In the genomic region with DNA sequence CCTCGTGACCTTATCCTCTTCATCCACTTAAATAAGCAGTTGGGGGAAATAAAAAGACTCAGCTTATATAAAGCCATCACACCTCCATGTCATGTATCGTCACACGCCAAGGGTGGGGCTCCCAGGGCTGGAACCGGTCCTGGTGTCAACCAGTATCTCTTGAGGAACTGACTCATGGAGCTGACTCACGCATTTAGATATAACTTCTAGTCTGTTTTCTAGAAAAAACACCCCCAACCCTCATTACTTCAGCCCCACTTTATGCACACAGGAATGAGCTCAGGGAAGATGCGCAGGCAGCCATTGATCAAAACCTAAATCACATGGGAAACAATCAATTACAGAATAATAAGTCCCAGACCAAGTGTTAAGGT, we compare ENCODE assay signal across 8 cellular contexts. TPM values are rescaled to one million over a fixed set of nuclear protein-coding genes. Genes with fewer than 3 reads are reported as not detected.
DNase-seq lines count a peak whose midpoint lies in the region; ATAC-seq, FAIRE-seq and TF ChIP-seq lines count a peak whose summit lies in the region.

No MANE protein-coding gene starts in this region.

- H3K9me3 Mint-ChIP-seq in activated CD4-positive, alpha-beta memory T cell treated with anti-CD3 and anti-CD28 coated beads for 36 hours, result no peaks in the 10 kb centered on the region

- H3K36me3 ChIP-seq in HUES64 (ENCODE audit: insufficient read depth, low read length) (no peaks in the 10 kb centered on the region), ascending aorta (no peaks in the 10 kb centered on the region)

- H3K36me3 Mint-ChIP-seq in activated CD4-positive, alpha-beta memory T cell treated with anti-CD3 and anti-CD28 coated beads for 36 hours, result no peaks in the 10 kb centered on the region

- 92% methylated on average over 6 of the region's 6 CpGs for WGBS in HUES64

- peak overlapping the region; percentile 33; the same call in 1 of the 2 replicates for H3K4me3 ChIP-seq in HUES64 (ENCODE audit: low read length)
- no peak overlapping the region for H3K4me3 ChIP-seq in ascending aorta

- intact Hi-C loops in activated CD4-positive, alpha-beta memory T cell treated with anti-CD3 and anti-CD28 coated beads for 36 hours (cut with micrococcal nuclease), result loop anchor here (1.0 to 5.0 kb wide), 4 partner anchors 37 to 492 kb away; partner anchors contain the start of genes IFNLR1 and SRRM1
- intact Hi-C loops in head of caudate nucleus (cut with DNase I) (no loop called here), ascending aorta (cut with DNase I) (no loop called here)

- CTCF ChIA-PET in activated CD4-positive, alpha-beta memory T cell treated with anti-CD3 and anti-CD28 coated beads for 36 hours (lab: Charles Lee), result interaction anchor here (0.6 to 2.6 kb wide), 57 partner anchors 9 to 685 kb away, joined by 3 to 77 read pairs (median 4); partner anchors contain the start of genes IFNLR1, MYOM3 and NIPAL3

- H3K27ac ChIP-seq in HUES64 (ENCODE audit: low read depth, low read length), result no peak overlapping the region
- H3K27ac ChIP-seq in ascending aorta, result no peak overlapping the region

- no peak for TF ChIP-seq CTCF in ascending aorta (IDR thresholded peaks at IDR 0.05)

- peaks cover 16% of the 10 kb centered on the region for H3K27me3 Mint-ChIP-seq in activated CD4-positive, alpha-beta memory T cell treated with anti-CD3 and anti-CD28 coated beads for 36 hours

- TF ChIP-seq POLR2A in GM12892 (IDR thresholded peaks at IDR 0.05; ENCODE audit: low read depth, low read length), result no peak

- no peak for ATAC-seq in HG03521 (IDR thresholded peaks at IDR 0.05; ENCODE audit: unreplicated experiment)

- H3K4me3 Mint-ChIP-seq in activated CD4-positive, alpha-beta memory T cell treated with anti-CD3 and anti-CD28 coated beads for 36 hours, result no peak overlapping the region

- no peaks in the 10 kb centered on the region for H3K9me3 ChIP-seq in HUES64 (ENCODE audit: insufficient read depth, low read depth, low read length)
- no peaks in the 10 kb centered on the region for H3K9me3 ChIP-seq in ascending aorta

- peak overlapping the region; percentile 50 for H3K9ac ChIP-seq in HUES64 (ENCODE audit: low read depth, low read length)

- POLR2A ChIA-PET in activated CD4-positive, alpha-beta memory T cell treated with anti-CD3 and anti-CD28 coated beads for 36 hours (lab: Charles Lee), result interaction anchor here (0.5 to 1.5 kb wide), 3 partner anchors 37 to 493 kb away, joined by 3 to 6 read pairs (median 4); partner anchors contain the start of genes IFNLR1 and SRRM1

- DNase-seq in activated CD4-positive, alpha-beta memory T cell treated with anti-CD3 and anti-CD28 coated beads for 36 hours, result peak; percentile 73
- DNase-seq in head of caudate nucleus, result peak; percentile 23 to 93 (median 69)
- DNase-seq in stimulated activated CD4-positive, alpha-beta T cell treated with anti-CD3 and anti-CD28 coated beads, Interleukin-4, amount 100 ng/mL, for 24 hours, result peak; percentile 68
- DNase-seq in GM12892 (ENCODE audit: insufficient read length), result no peak
- no peak for DNase-seq in ascending aorta (ENCODE audit: low spot score in 2 of 2)
- DNase-seq in SKM-1 treated with dmso at 0.1 percent for 144 hours (lab: John Stamatoyannopoulos, UW; ENCODE audit: unreplicated experiment), result no peak

- no peak for FAIRE-seq in GM12892 (lab: Jason Lieb, UNC)

- H3K27me3 ChIP-seq in HUES64 (ENCODE audit: insufficient read depth, low read length), result no peaks in the 10 kb centered on the region
- no peaks in the 10 kb centered on the region for H3K27me3 ChIP-seq in ascending aorta

- peaks cover 15% of the 10 kb centered on the region for H3K4me1 Mint-ChIP-seq in activated CD4-positive, alpha-beta memory T cell treated with anti-CD3 and anti-CD28 coated beads for 36 hours (ENCODE audit: low read depth)

- H3K4me1 ChIP-seq in HUES64 (ENCODE audit: insufficient read depth, low read length), result peaks cover 18% of the 10 kb centered on the region
- peaks cover 0 to 2% of the 10 kb centered on the region in 2 donors for H3K4me1 ChIP-seq in ascending aorta

- H3K27ac Mint-ChIP-seq in activated CD4-positive, alpha-beta memory T cell treated with anti-CD3 and anti-CD28 coated beads for 36 hours, result no peak overlapping the region

RNA-seq across cellular contexts. Expression of gene IL22RA1, which starts 6.9 kb away (rescaled TPM):
- polyA plus RNA-seq in HUES64 (2013, experiment 1 of 2), result 0.15 TPM
- polyA plus RNA-seq in HUES64 (2013, experiment 2 of 2), result 0.25 TPM
- total RNA-seq in activated CD4-positive, alpha-beta memory T cell treated with anti-CD3 and anti-CD28 coated beads for 36 hours, result not detected
- not detected for polyA plus RNA-seq in GM12892 (2012; ENCODE audit: missing spikeins)
- not detected for total RNA-seq in ascending aorta

RNA-seq across cellular contexts. Expression of gene IFNLR1, which starts 37.2 kb away (rescaled TPM):
- polyA plus RNA-seq in HUES64 (2013, experiment 1 of 2), result 2.5 TPM
- 2.9 TPM for polyA plus RNA-seq in HUES64 (2013, experiment 2 of 2)
- total RNA-seq in activated CD4-positive, alpha-beta memory T cell treated with anti-CD3 and anti-CD28 coated beads for 36 hours, result 1 to 10 TPM; 6.2 to 10.0 TPM
- polyA plus RNA-seq in GM12892 (2012; ENCODE audit: missing spikeins), result 5.3 TPM
- 0.32 TPM for total RNA-seq in ascending aorta

RNA-seq across cellular contexts. Expression of gene MYOM3, which starts 37.9 kb away (rescaled TPM):
- 0.05 TPM for polyA plus RNA-seq in HUES64 (2013, experiment 1 of 2)
- polyA plus RNA-seq in HUES64 (2013, experiment 2 of 2), result 0.13 TPM
- total RNA-seq in activated CD4-positive, alpha-beta memory T cell treated with anti-CD3 and anti-CD28 coated beads for 36 hours, result not detected
- polyA plus RNA-seq in GM12892 (2012; ENCODE audit: missing spikeins), result not detected
- 1.2 TPM for total RNA-seq in ascending aorta

Comparison
In these comparisons a context has a peak if more than half of its experiments do, and no peak if none do; other contexts are left out.
1. DNase-seq: peak in activated CD4-positive, alpha-beta memory T cell treated with anti-CD3 and anti-CD28 coated beads for 36 hours (single experiment), head of caudate nucleus (42 of 42) and stimulated activated CD4-positive, alpha-beta T cell treated with anti-CD3 and anti-CD28 coated beads, Interleukin-4, amount 100 ng/mL, for 24 hours (single experiment); none in GM12892 (single experiment), ascending aorta (0 of 2) and SKM-1 treated with dmso at 0.1 percent for 144 hours (single experiment).